ENCODE assay signal across 21 cellular contexts in genomic region chr16:52929478-52929877, GRCh38.
"Had no signal": no experiment of that assay in that cellular context is flagged by ENCODE, and none has a peak within 500 bp of the region (broad histone marks: within the 10 kb centered on the region; RNA-seq: fewer than 3 reads in every experiment).

No MANE protein-coding gene starts in this region.

- ATAC-seq: activated T-cell treated with anti-CD3 and anti-CD28 coated beads, Interleukin-2, amount 50 U/mL, for 72 hours; effector memory CD8-positive, alpha-beta T cell; esophagus mucosa; left ventricle myocardium superior; naive thymus-derived CD8-positive, alpha-beta T cell; stimulated activated naive B cell treated with anti-CD40 and anti-IgM and Interleukin-4, amounts not matched to agents 10 μg/mL and 1 μg/mL and 100 μg/mL, for 72 hours had no signal

- DNase-seq: activated B cell treated with CpG ODN at 0.5 μM for 24 hours; activated CD4-positive, alpha-beta T cell treated with anti-CD3 and anti-CD28 coated beads for 4 hours; activated CD4-positive, alpha-beta T cell treated with anti-CD3 and anti-CD28 coated beads, Interleukin-2, amount 50 U/mL, for 48 hours; activated effector memory CD4-positive, alpha-beta T cell treated with Interleukin-2 at 50 U/mL for 16 hours; activated naive CD4-positive, alpha-beta T cell treated with anti-CD3 and anti-CD28 coated beads for 36 hours; activated naive CD8-positive, alpha-beta T cell treated with anti-CD3 and anti-CD28 coated beads, Interleukin-2, amount 10 ng/mL, durations not matched to agents 7 days and 5 days; activated T-cell treated with anti-CD3 and anti-CD28 coated beads, Interleukin-2, amount 50 U/mL, for 72 hours; amniotic stem cell; colonic mucosa; dorsolateral prefrontal cortex; effector memory CD8-positive, alpha-beta T cell; glutamatergic neuron; left ventricle myocardium superior; mammary epithelial cell; naive thymus-derived CD8-positive, alpha-beta T cell; sigmoid colon; stimulated activated CD4-positive, alpha-beta T cell treated with anti-CD3 and anti-CD28 coated beads, Interleukin-2, amount 100 ng/mL, for 48 hours; stimulated activated CD8-positive, alpha-beta memory T cell treated with anti-CD3 and anti-CD28 coated beads, Interleukin-4, amount 100 ng/mL, for 48 hours; stimulated activated naive B cell treated with anti-CD40 and anti-IgM and Interleukin-4, amounts not matched to agents 10 μg/mL and 1 μg/mL and 100 μg/mL, for 72 hours; trophoblast cell had no signal
